Comparison of ENCODE assay signal across 2 cellular contexts in genomic region chr6:1355068-1355467, GRCh38. TPM values are rescaled to one million over a fixed set of nuclear protein-coding genes. Genes with fewer than 3 reads are reported as not detected.
"Had no signal": no experiment of that assay in that cellular context is flagged by ENCODE, and none has a peak within 500 bp of the region (broad histone marks: within the 10 kb centered on the region; RNA-seq: fewer than 3 reads in every experiment).

No MANE protein-coding gene starts in this region.

RNA-seq across cellular contexts. Expression of gene FOXF2, which starts 34.3 kb away (rescaled TPM):
- total RNA-seq: G401, GM12878 had no signal
- polyA plus RNA-seq: GM12878 had no signal

RNA-seq across cellular contexts. Expression of gene FOXQ1, which starts 43.2 kb away (rescaled TPM):
- total RNA-seq: G401 had no signal
- polyA plus RNA-seq: GM12878 had no signal
